In genomic region chr13:31011193-31011860, GRCh38 we compare ENCODE assay signal across 26 cellular contexts.
DNase-seq lines count a peak whose midpoint lies in the region; ATAC-seq, FAIRE-seq and TF ChIP-seq lines count a peak whose summit lies in the region.
"Had no signal": no experiment of that assay in that cellular context is flagged by ENCODE, and none has a peak within 500 bp of the region (broad histone marks: within the 10 kb centered on the region; RNA-seq: fewer than 3 reads in every experiment).

No MANE protein-coding gene starts in this region.

- peak; percentile 63 for ATAC-seq in GM12878
- no peak for ATAC-seq in activated naive CD4-positive, alpha-beta T cell treated with anti-CD3 and anti-CD28 coated beads, Interleukin-2, amount 50 U/mL, for 72 hours
- ATAC-seq in stimulated activated naive B cell treated with anti-CD40 and anti-IgM and Interleukin-4, amounts not matched to agents 10 μg/mL and 1 μg/mL and 100 μg/mL, for 72 hours (replicated peaks): no peak
- ATAC-seq in GM19035 (IDR thresholded peaks at IDR 0.05; ENCODE audit: unreplicated experiment): no peak
- ATAC-seq: activated CD4-positive, CD25-positive, alpha-beta regulatory T cell treated with anti-CD3 and anti-CD28 coated beads, Interleukin-2, amount 50 U/mL, for 24 hours; activated T-cell treated with anti-CD3 and anti-CD28 coated beads, Interleukin-2, amount 50 U/mL, for 72 hours; esophagus mucosa; HepG2; right cardiac atrium; upper lobe of right lung had no signal

- H3K27me3 Mint-ChIP-seq in stimulated activated naive B cell treated with anti-CD40 and anti-IgM and Interleukin-4, amounts not matched to agents 10 μg/mL and 1 μg/mL and 100 μg/mL, for 72 hours: peaks cover 30 to 61% of the 10 kb centered on the region in 2 donors

- H3K27me3 ChIP-seq in H7 (ENCODE audit: control insufficient read depth, insufficient read depth, low read length) (no peaks in the 10 kb centered on the region), GM12878 (replicated peaks in 1 of 2; ENCODE audit: control insufficient read depth in 2 of 2, insufficient read depth in 2 of 2, low read length in 1 of 2) (no peaks in the 10 kb centered on the region), neural cell (ENCODE audit: insufficient read depth, low read depth, low read length) (no peaks in the 10 kb centered on the region)
- H3K27me3 ChIP-seq: ascending aorta, ovary, upper lobe of right lung had no signal

- SMC1A ChIA-PET in GM12878 (lab: Charles Lee; ENCODE audit: uncharacterized antibody, unreplicated experiment): interaction anchor here (0.8 to 1.6 kb wide), 5 partner anchors 11 to 35 kb away, joined by 3 to 4 read pairs (median 3); no protein-coding TSS in a partner anchor

- no peak overlapping the region for H3K9ac ChIP-seq in GM12878 (ENCODE audit: control insufficient read depth, insufficient read depth, low read length)
- H3K9ac ChIP-seq in neural cell (ENCODE audit: low read length): peak overlapping the region; percentile 17
- H3K9ac ChIP-seq: SK-N-SH had no signal

- in situ Hi-C loops in GM12878 (cut with MboI): no loop called here

- no TSS peak for BruUV-seq in GM12878 (replicated peaks; lab: Mats Ljungman, UMichigan)

- H3K4me2 ChIP-seq in GM12878 (ENCODE audit: control insufficient read depth, insufficient read depth): peak overlapping the region; percentile 33; the same call in 1 of the 2 replicates
- H3K4me2 ChIP-seq in neural cell (ENCODE audit: low read length): peak overlapping the region; percentile 42
- H3K4me2 ChIP-seq: SK-N-SH had no signal

- no peaks in the 10 kb centered on the region for H3K9me3 Mint-ChIP-seq in activated naive CD4-positive, alpha-beta T cell treated with anti-CD3 and anti-CD28 coated beads, Interleukin-2, amount 50 U/mL, for 72 hours
- H3K9me3 Mint-ChIP-seq in stimulated activated naive B cell treated with anti-CD40 and anti-IgM and Interleukin-4, amounts not matched to agents 10 μg/mL and 1 μg/mL and 100 μg/mL, for 72 hours: no peaks in the 10 kb centered on the region
- H3K9me3 Mint-ChIP-seq: activated naive CD4-positive, alpha-beta T cell treated with anti-CD3 and anti-CD28 coated beads, Interleukin-2, amount 50 U/mL, for 24 hours; activated T-cell treated with anti-CD3 and anti-CD28 coated beads, Interleukin-2, amount 50 U/mL, for 72 hours; CD8-positive, alpha-beta memory T cell had no signal

- no peaks in the 10 kb centered on the region for H3K36me3 Mint-ChIP-seq in activated naive CD4-positive, alpha-beta T cell treated with anti-CD3 and anti-CD28 coated beads, Interleukin-2, amount 50 U/mL, for 72 hours
- no peaks in the 10 kb centered on the region for H3K36me3 Mint-ChIP-seq in stimulated activated naive B cell treated with anti-CD40 and anti-IgM and Interleukin-4, amounts not matched to agents 10 μg/mL and 1 μg/mL and 100 μg/mL, for 72 hours
- H3K36me3 Mint-ChIP-seq: activated naive CD4-positive, alpha-beta T cell treated with anti-CD3 and anti-CD28 coated beads, Interleukin-2, amount 50 U/mL, for 24 hours; CD8-positive, alpha-beta memory T cell had no signal

- no peak overlapping the region for H3K4me3 ChIP-seq in H7 (ENCODE audit: insufficient read depth, low read depth, low read length)
- no peak overlapping the region for H3K4me3 ChIP-seq in GM12878
- H3K4me3 ChIP-seq in neural cell (ENCODE audit: low read length): peak overlapping the region; percentile 34
- H3K4me3 ChIP-seq: ascending aorta, ovary, upper lobe of right lung had no signal

- H3K36me3 ChIP-seq in H7 (replicated peaks; ENCODE audit: control insufficient read depth, insufficient read depth, low read length) (no peaks in the 10 kb centered on the region), GM12878 (ENCODE audit: control insufficient read depth in 2 of 2, insufficient read depth in 2 of 2, low read length in 1 of 2) (no peaks in the 10 kb centered on the region), neural cell (ENCODE audit: insufficient read depth, low read length) (no peaks in the 10 kb centered on the region)
- H3K36me3 ChIP-seq: ascending aorta, ovary, upper lobe of right lung had no signal

- H3K27ac ChIP-seq in GM12878 (ENCODE audit: control insufficient read depth, insufficient read depth): no peak overlapping the region
- H3K27ac ChIP-seq in neural cell (ENCODE audit: low read length): peak overlapping the region; percentile 72
- H3K27ac ChIP-seq: ascending aorta, ovary, upper lobe of right lung had no signal

- TF ChIP-seq EP300 in GM12878 (IDR thresholded peaks at IDR 0.05; ENCODE audit: borderline replicate concordance in 1 of 2, control insufficient read depth in 1 of 2, low read depth in 2 of 2, low read length in 2 of 2): no peak
- no peak for TF ChIP-seq EP300 in neural cell (conservative IDR thresholded peaks at IDR 0.05; ENCODE audit: poor library complexity, severe bottlenecking)

- TF ChIP-seq RAD21 in GM12878 (IDR thresholded peaks at IDR 0.05; ENCODE audit: insufficient read depth, low read depth, low read length) (no peak), neural cell (conservative IDR thresholded peaks at IDR 0.05) (no peak)

- RAD21 ChIA-PET in GM12878 (lab: Charles Lee; ENCODE audit: unreplicated experiment): interaction anchor here (0.8 kb wide), 1 partner anchor 34 kb away, joined by 5 read pairs; no protein-coding TSS in a partner anchor

- no peak overlapping the region for H3K27ac Mint-ChIP-seq in activated naive CD4-positive, alpha-beta T cell treated with anti-CD3 and anti-CD28 coated beads, Interleukin-2, amount 50 U/mL, for 72 hours
- H3K27ac Mint-ChIP-seq in stimulated activated naive B cell treated with anti-CD40 and anti-IgM and Interleukin-4, amounts not matched to agents 10 μg/mL and 1 μg/mL and 100 μg/mL, for 72 hours: no peak overlapping the region
- H3K27ac Mint-ChIP-seq: activated naive CD4-positive, alpha-beta T cell treated with anti-CD3 and anti-CD28 coated beads, Interleukin-2, amount 50 U/mL, for 24 hours; activated T-cell treated with anti-CD3 and anti-CD28 coated beads, Interleukin-2, amount 50 U/mL, for 72 hours; CD8-positive, alpha-beta memory T cell had no signal

- H3K9me2 ChIP-seq in neural cell (ENCODE audit: insufficient read depth, low read length): no peaks in the 10 kb centered on the region
- H3K9me2 ChIP-seq: SK-N-SH had no signal

- H2AFZ ChIP-seq in GM12878 (ENCODE audit: control insufficient read depth, low read depth, low read length) (no peak overlapping the region), neural cell (ENCODE audit: low read depth, low read length) (no peak overlapping the region)

- peak; percentile 75 for DNase-seq in H7
- peak; percentile 49 for DNase-seq in NCI-H1436 (lab: John Stamatoyannopoulos, UW)
- no peak for DNase-seq in GM12878 (ENCODE audit: low read depth, low spot score)
- no peak for DNase-seq in activated naive CD4-positive, alpha-beta T cell treated with anti-CD3 and anti-CD28 coated beads, Interleukin-2, amount 50 U/mL, for 72 hours (ENCODE audit: low spot score in 2 of 2)
- DNase-seq in stimulated activated naive B cell treated with anti-CD40 and anti-IgM and Interleukin-4, amounts not matched to agents 10 μg/mL and 1 μg/mL and 100 μg/mL, for 72 hours: no peak
- DNase-seq: activated CD8-positive, alpha-beta memory T cell treated with anti-CD3 and anti-CD28 coated beads for 24 hours; activated T-cell treated with anti-CD3 and anti-CD28 coated beads, Interleukin-2, amount 50 U/mL, for 72 hours; CD8-positive, alpha-beta memory T cell; cerebellar nuclear complex; effector CD4-positive, alpha-beta T cell; EL; mammary epithelial cell; NCI-H146; ovary; right cardiac atrium; SK-N-SH; stimulated activated CD8-positive, alpha-beta memory T cell treated with anti-CD3 and anti-CD28 coated beads, Interleukin-4, amount 100 ng/mL, for 48 hours; upper lobe of right lung had no signal

- CTCF ChIA-PET in GM12878 (lab: Yijun Ruan, JAX): interaction anchor here (1.2 to 5.1 kb wide), 4 partner anchors 32 to 145 kb away, joined by 3 to 16 read pairs (median 7); no protein-coding TSS in a partner anchor

- H3K4me3 Mint-ChIP-seq in stimulated activated naive B cell treated with anti-CD40 and anti-IgM and Interleukin-4, amounts not matched to agents 10 μg/mL and 1 μg/mL and 100 μg/mL, for 72 hours: no peak overlapping the region
- H3K4me3 Mint-ChIP-seq: activated naive CD4-positive, alpha-beta T cell treated with anti-CD3 and anti-CD28 coated beads, Interleukin-2, amount 50 U/mL, for 24 hours; activated T-cell treated with anti-CD3 and anti-CD28 coated beads, Interleukin-2, amount 50 U/mL, for 72 hours; CD8-positive, alpha-beta memory T cell had no signal

- H3K79me2 ChIP-seq in GM12878 (ENCODE audit: control insufficient read depth, insufficient read depth, low read length): no peaks in the 10 kb centered on the region
- H3K79me2 ChIP-seq in neural cell (replicated peaks; ENCODE audit: insufficient read depth, low read length): no peaks in the 10 kb centered on the region

- H3F3A ChIP-seq in neural cell (ENCODE audit: insufficient read depth, low read length, poor library complexity, severe bottlenecking): peaks cover 5% of the 10 kb centered on the region

- WGBS in GM12878 (ENCODE audit: insufficient coverage, insufficient replicate concordance, low lambda C conversion rate, missing lambda C conversion rate): 15% methylated on average over 5 of the region's 5 CpGs

- no peak for TF ChIP-seq POLR2A in GM12878 (IDR thresholded peaks at IDR 0.05; ENCODE audit: low read depth, low read length)

- TF ChIP-seq CTCF in GM12878 (IDR thresholded peaks at IDR 0.05 in 2 of 3, conservative IDR thresholded peaks at IDR 0.05 in 1 of 3; ENCODE audit: control insufficient read depth in 2 of 3, extremely low read depth in 1 of 3, insufficient read depth in 1 of 3, low read depth in 3 of 3, low read length in 3 of 3) (no peak), neural cell (IDR thresholded peaks at IDR 0.05; ENCODE audit: poor library complexity, severe bottlenecking) (no peak)

- POLR2A ChIA-PET in GM12878 (lab: Charles Lee): interaction anchor here (1.0 kb wide), 1 partner anchor 33 kb away, joined by 3 read pairs; no protein-coding TSS in a partner anchor

- H3K4me1 Mint-ChIP-seq in stimulated activated naive B cell treated with anti-CD40 and anti-IgM and Interleukin-4, amounts not matched to agents 10 μg/mL and 1 μg/mL and 100 μg/mL, for 72 hours: peaks cover 13 to 22% of the 10 kb centered on the region in 2 donors
- H3K4me1 Mint-ChIP-seq: activated naive CD4-positive, alpha-beta T cell treated with anti-CD3 and anti-CD28 coated beads, Interleukin-2, amount 50 U/mL, for 24 hours; CD8-positive, alpha-beta memory T cell had no signal

- no peaks in the 10 kb centered on the region for H4K20me1 ChIP-seq in GM12878 (ENCODE audit: control insufficient read depth, insufficient read depth)
- H4K20me1 ChIP-seq in neural cell (ENCODE audit: insufficient read depth): no peaks in the 10 kb centered on the region

- H3K9me3 ChIP-seq in GM12878 (replicated peaks; ENCODE audit: control insufficient read depth, insufficient read depth, low read length) (no peaks in the 10 kb centered on the region), neural cell (ENCODE audit: low read length) (no peaks in the 10 kb centered on the region)
- H3K9me3 ChIP-seq: ascending aorta, ovary, SK-N-SH, upper lobe of right lung had no signal

- H3K4me1 ChIP-seq in GM12878 (ENCODE audit: control insufficient read depth, insufficient read depth, low read length): peaks cover 14% of the 10 kb centered on the region
- H3K4me1 ChIP-seq: upper lobe of right lung had no signal

- FAIRE-seq in GM12878 (lab: Jason Lieb, UNC): no peak
- FAIRE-seq: frontal cortex, HepG2 had no signal

- intact Hi-C loops in GM12878 (cut with micrococcal nuclease; ENCODE audit: unreplicated experiment): loop anchor here (2.0 kb wide), 1 partner anchor 27 kb away; no protein-coding TSS in a partner anchor

Comparison
In these comparisons a context has a peak if more than half of its experiments do, and no peak if none do; other contexts are left out.
1. DNase-seq: peak in H7 (single experiment) and NCI-H1436 (single experiment); none in GM12878 (single experiment), activated naive CD4-positive, alpha-beta T cell treated with anti-CD3 and anti-CD28 coated beads, Interleukin-2, amount 50 U/mL, for 72 hours (0 of 2) and stimulated activated naive B cell treated with anti-CD40 and anti-IgM and Interleukin-4, amounts not matched to agents 10 μg/mL and 1 μg/mL and 100 μg/mL, for 72 hours (single experiment).